Comparison of ENCODE assay signal across 1 cellular context in genomic region chr14:49767473-49768300, GRCh38.
TF ChIP-seq lines count a peak whose summit lies in the region.

Gene KLHDC2, plus strand, starts transcription at chr14:49768153. Its CDS starts 316 bp downstream, at chr14:49768469.

TF ChIP-seq in K562, 482 proteins besides CTCF, POLR2A, EP300 and RAD21 (continued from another document and continues in another):
- TF ChIP-seq E2F1 (CRISPR knock-in tag; IDR thresholded peaks at IDR 0.05): 0 out of 2 replicates have a peak, but pooled peaks have one; percentile 41
- peak; percentile 56 for TF ChIP-seq ATF7 (IDR thresholded peaks at IDR 0.05)
- no peak for TF ChIP-seq TRIM24 (IDR thresholded peaks at IDR 0.05)
- no peak for TF ChIP-seq HIVEP1 (CRISPR knock-in tag; IDR thresholded peaks at IDR 0.05)
- TF ChIP-seq FIP1L1 (IDR thresholded peaks at IDR 0.05; ENCODE audit: low read depth, low read length, poor library complexity, severe bottlenecking): peak; percentile 76
- TF ChIP-seq MAFF (IDR thresholded peaks at IDR 0.05; ENCODE audit: low read length): no peak
- no peak for TF ChIP-seq MAFK (IDR thresholded peaks at IDR 0.05; ENCODE audit: low read length)
- no peak for TF ChIP-seq ZNF354B (CRISPR knock-in tag; IDR thresholded peaks at IDR 0.05)
- no peak for TF ChIP-seq GTF2A2 (tag; IDR thresholded peaks at IDR 0.05)
- TF ChIP-seq YY1 (IDR thresholded peaks at IDR 0.05; ENCODE audit: borderline replicate concordance in 1 of 3, control insufficient read depth in 1 of 3, extremely low read depth in 1 of 3, insufficient read depth in 3 of 3, insufficient read length in 1 of 3, insufficient replicate concordance in 2 of 3, low read depth in 1 of 3, low read length in 2 of 3): peak in 2 of 3 experiments; percentile 72 to 76
- peak; percentile 58 for TF ChIP-seq BHLHE40 (IDR thresholded peaks at IDR 0.05; ENCODE audit: low read length)
- TF ChIP-seq BRD9 (IDR thresholded peaks at IDR 0.05; ENCODE audit: low read depth, partially characterized antibody): no peak
- TF ChIP-seq NKRF (IDR thresholded peaks at IDR 0.05; ENCODE audit: borderline replicate concordance): no peak
- peak; percentile 17; the same call in 1 of the 2 replicates for TF ChIP-seq ZNF197 (CRISPR knock-in tag; IDR thresholded peaks at IDR 0.05; ENCODE audit: low read depth)
- no peak for TF ChIP-seq ZEB2 (IDR thresholded peaks at IDR 0.05)
- TF ChIP-seq ETV5 (CRISPR knock-in tag; IDR thresholded peaks at IDR 0.05; ENCODE audit: low read depth): peak; percentile 63; the same call in 1 of the 2 replicates
- TF ChIP-seq CREM (IDR thresholded peaks at IDR 0.05; ENCODE audit: low read depth): peak; percentile 77
- TF ChIP-seq TBP (optimal IDR thresholded peaks at IDR 0.05; ENCODE audit: low read depth, low read length): peak; percentile 48
- peak; percentile 84 for TF ChIP-seq ETS1 (conservative IDR thresholded peaks at IDR 0.05; ENCODE audit: control insufficient read depth, low read depth, low read length)
- peak; percentile 95 for TF ChIP-seq CTCFL (IDR thresholded peaks at IDR 0.05; ENCODE audit: borderline replicate concordance, insufficient read depth, low read depth, low read length, poor library complexity, severe bottlenecking)
- TF ChIP-seq HNRNPL (IDR thresholded peaks at IDR 0.05; ENCODE audit: low read depth, low read length): no peak
- no peak for TF ChIP-seq TFE3 (CRISPR knock-in tag; IDR thresholded peaks at IDR 0.05)
- no peak for TF ChIP-seq ZBTB8A (IDR thresholded peaks at IDR 0.05; ENCODE audit: partially characterized antibody)
- TF ChIP-seq NRF1 (conservative IDR thresholded peaks at IDR 0.05 in 1 of 2, IDR thresholded peaks at IDR 0.05 in 1 of 2): peak in 1 of 2 experiments; percentile 15; a peak in 2 of 4 replicates
- TF ChIP-seq SMAD2 (IDR thresholded peaks at IDR 0.05; ENCODE audit: low read depth, low read length): no peak
- no peak for TF ChIP-seq DMBX1 (CRISPR knock-in tag; IDR thresholded peaks at IDR 0.05; ENCODE audit: borderline replicate concordance)
- 0 out of 2 replicates have a peak, but pooled peaks have one; percentile 33 for TF ChIP-seq NR2C2 (CRISPR knock-in tag; IDR thresholded peaks at IDR 0.05)
- TF ChIP-seq NR2C2 (tag; IDR thresholded peaks at IDR 0.05): peak; percentile 61
- TF ChIP-seq MECOM (CRISPR knock-in tag; IDR thresholded peaks at IDR 0.05): 0 out of 2 replicates have a peak, but pooled peaks have one; percentile 5
- TF ChIP-seq VEZF1 (CRISPR knock-in tag; IDR thresholded peaks at IDR 0.05): peak; percentile 73
- peak; percentile 96 for TF ChIP-seq RBFOX2 (IDR thresholded peaks at IDR 0.05; ENCODE audit: low read depth, low read length)
- TF ChIP-seq MBD2 (IDR thresholded peaks at IDR 0.05; ENCODE audit: borderline replicate concordance, low read depth): 0 out of 2 replicates have a peak, but pooled peaks have one; percentile 17
- TF ChIP-seq RFX1 (IDR thresholded peaks at IDR 0.05): no peak
- TF ChIP-seq POLR2AphosphoS5 (IDR thresholded peaks at IDR 0.05; ENCODE audit: control insufficient read depth, insufficient read depth, low read depth, low read length): peak; percentile 36; the same call in 1 of the 2 replicates
- no peak for TF ChIP-seq NR2F6 (CRISPR knock-in tag; IDR thresholded peaks at IDR 0.05)
- TF ChIP-seq ZNF134 (CRISPR knock-in tag; conservative IDR thresholded peaks at IDR 0.05): no peak
- TF ChIP-seq ZNF766 (CRISPR knock-in tag; conservative IDR thresholded peaks at IDR 0.05): 0 out of 2 replicates have a peak, but pooled peaks have one; percentile 33
- TF ChIP-seq NONO (IDR thresholded peaks at IDR 0.05; ENCODE audit: low read depth in 2 of 2, low read length in 1 of 2): peak; percentile 32 to 74; a peak in 3 of 4 replicates
- TF ChIP-seq GATAD2B (IDR thresholded peaks at IDR 0.05; ENCODE audit: borderline replicate concordance): peak; percentile 85
- TF ChIP-seq SAFB (IDR thresholded peaks at IDR 0.05; ENCODE audit: borderline replicate concordance, low read depth, low read length): no peak
- TF ChIP-seq ZNF561 (CRISPR knock-in tag; conservative IDR thresholded peaks at IDR 0.05): no peak
- no peak for TF ChIP-seq ZNF23 (CRISPR knock-in tag; IDR thresholded peaks at IDR 0.05)
- peak; percentile 43; the same call in 1 of the 2 replicates for TF ChIP-seq USF2 (CRISPR knock-in tag; IDR thresholded peaks at IDR 0.05)
- TF ChIP-seq ZNF583 (CRISPR knock-in tag; IDR thresholded peaks at IDR 0.05): no peak
- TF ChIP-seq FOXP1 (CRISPR knock-in tag; IDR thresholded peaks at IDR 0.05): peak; percentile 47; the same call in 1 of the 2 replicates
- TF ChIP-seq HDAC1 (IDR thresholded peaks at IDR 0.05): peak in 1 of 2 experiments; percentile 25; a peak in 1 of 4 replicates
- no peak for TF ChIP-seq ZNF785 (CRISPR knock-in tag; IDR thresholded peaks at IDR 0.05)
- TF ChIP-seq ELF1 (tag; IDR thresholded peaks at IDR 0.05): peak; percentile 82
- TF ChIP-seq ILF3 (IDR thresholded peaks at IDR 0.05; ENCODE audit: borderline replicate concordance): peak; percentile 69; the same call in 1 of the 2 replicates
- TF ChIP-seq NEUROD1 (IDR thresholded peaks at IDR 0.05; ENCODE audit: borderline replicate concordance, low read depth, low read length, partially characterized antibody): peak; percentile 26
- TF ChIP-seq L3MBTL2 (IDR thresholded peaks at IDR 0.05): peak; percentile 91
- peak; percentile 96 for TF ChIP-seq GABPA (tag; conservative IDR thresholded peaks at IDR 0.05; ENCODE audit: low read depth)
- TF ChIP-seq NFE2L1 (tag; IDR thresholded peaks at IDR 0.05; ENCODE audit: borderline replicate concordance, low read depth): no peak
- no peak; the same call in 1 of the 2 replicates for TF ChIP-seq ESRRA (IDR thresholded peaks at IDR 0.05; ENCODE audit: borderline replicate concordance, low read depth)
- peak; percentile 28 for TF ChIP-seq SMAD1 (IDR thresholded peaks at IDR 0.05; ENCODE audit: low read depth, low read length, partially characterized antibody)
- no peak for TF ChIP-seq EWSR1 (IDR thresholded peaks at IDR 0.05; ENCODE audit: borderline replicate concordance, low read depth, partially characterized antibody)
- TF ChIP-seq JUND (IDR thresholded peaks at IDR 0.05; ENCODE audit: borderline replicate concordance, low read depth, low read length): 0 out of 2 replicates have a peak, but pooled peaks have one; percentile 9
- no peak for TF ChIP-seq JUND (tag; IDR thresholded peaks at IDR 0.05; ENCODE audit: borderline replicate concordance, low read depth, low read length)
- TF ChIP-seq ZBTB17 (CRISPR knock-in tag; IDR thresholded peaks at IDR 0.05): peak; percentile 35; the same call in 1 of the 2 replicates
- TF ChIP-seq SIN3A (IDR thresholded peaks at IDR 0.05; ENCODE audit: borderline replicate concordance in 2 of 2, control insufficient read depth in 1 of 2, low read depth in 2 of 2, low read length in 2 of 2): peak in 1 of 2 experiments; percentile 71; a peak in 2 of 4 replicates
- no peak for TF ChIP-seq HES1 (IDR thresholded peaks at IDR 0.05; ENCODE audit: low read depth)
- no peak; the same call in 1 of the 2 replicates for TF ChIP-seq ZNF175 (CRISPR knock-in tag; IDR thresholded peaks at IDR 0.05; ENCODE audit: low read depth)
- TF ChIP-seq SP2 (IDR thresholded peaks at IDR 0.05; ENCODE audit: extremely low read depth, low read depth, low read length, poor library complexity, severe bottlenecking): peak; percentile 73
- TF ChIP-seq MYC (IDR thresholded peaks at IDR 0.05; ENCODE audit: low read depth, low read length): peak; percentile 65
- no peak for TF ChIP-seq MYC (CRISPR knock-in tag; IDR thresholded peaks at IDR 0.05; ENCODE audit: borderline replicate concordance, low read depth)
- peak; percentile 46 for TF ChIP-seq SUPT5H (IDR thresholded peaks at IDR 0.05)
- TF ChIP-seq ELF2 (CRISPR knock-in tag; IDR thresholded peaks at IDR 0.05): no peak
